Comparison of ENCODE assay signal across 24 cellular contexts in the genomic region with DNA sequence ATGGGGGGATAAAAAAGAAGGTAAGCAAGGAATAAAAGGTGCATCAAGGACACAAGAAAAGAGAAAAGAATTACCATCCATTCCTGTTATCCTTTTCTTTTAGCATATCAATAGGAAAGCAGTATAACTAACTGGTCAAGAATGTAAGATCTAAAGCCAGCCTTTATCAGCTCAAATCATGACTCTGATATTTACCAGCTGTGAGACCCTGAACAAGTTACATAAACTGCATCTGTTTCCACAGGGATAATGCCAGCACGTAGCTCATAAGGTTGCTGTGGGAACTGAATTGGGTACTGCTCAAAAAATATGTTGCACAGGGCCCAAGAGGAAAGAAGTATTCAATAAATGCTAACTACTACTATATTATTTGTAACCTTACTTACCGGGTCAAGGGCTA.
DNase-seq lines count a peak whose midpoint lies in the region; ATAC-seq and TF ChIP-seq lines count a peak whose summit lies in the region.
"Had no signal": no experiment of that assay in that cellular context is flagged by ENCODE, and none has a peak within 500 bp of the region (broad histone marks: within the 10 kb centered on the region; RNA-seq: fewer than 3 reads in every experiment).

No MANE protein-coding gene starts in this region.

- 41% methylated on average over 2 of the region's 2 CpGs for WGBS in SK-N-SH (ENCODE audit: low lambda C conversion rate)
- no CpG with 5 or more reads among the region's 2 CpGs for WGBS in mesendoderm (ENCODE audit: extremely low coverage, insufficient coverage, low lambda C conversion rate)

- H3K9ac ChIP-seq in SK-N-SH (no peak overlapping the region), mesendoderm (ENCODE audit: low read length) (no peak overlapping the region)

- H3K23ac ChIP-seq in mesendoderm (ENCODE audit: low read length) = no peak overlapping the region

- H4K20me1 ChIP-seq in SK-N-SH (ENCODE audit: insufficient read depth) (no peaks in the 10 kb centered on the region), PC-9 (ENCODE audit: insufficient read depth) (no peaks in the 10 kb centered on the region)

- H3K9me2 ChIP-seq in SK-N-SH (no peaks in the 10 kb centered on the region), PC-9 (ENCODE audit: insufficient read depth) (no peaks in the 10 kb centered on the region)

- H3K18ac ChIP-seq in mesendoderm (ENCODE audit: low read length) = no peak overlapping the region

- H3K4ac ChIP-seq in mesendoderm (ENCODE audit: low read depth, low read length) = no peak overlapping the region

- H3K27ac ChIP-seq in SK-N-SH (ENCODE audit: low read depth in 2 of 2, low read length in 1 of 2) (no peak overlapping the region), mesendoderm (ENCODE audit: low read depth, low read length) (no peak overlapping the region), PC-9 (no peak overlapping the region), WERI-Rb-1 (no peak overlapping the region)
- H3K27ac ChIP-seq: 22Rv1, Peyer's patch, SJSA1 had no signal

- peak; percentile 29 for DNase-seq in DMS 273 (lab: John Stamatoyannopoulos, UW; ENCODE audit: unreplicated experiment)
- no peak for DNase-seq in DMS 273 treated with DMSO at 0.1 percent for 48 hours (lab: John Stamatoyannopoulos, UW)
- peak; percentile 8 for DNase-seq in SK-N-SH
- peak; percentile 45 for DNase-seq in fibroblast of the aortic adventitia (ENCODE audit: low read depth)
- DNase-seq in mesendoderm = peak; percentile 40
- DNase-seq in PC-9 = no peak
- DNase-seq in WERI-Rb-1 = no peak
- DNase-seq: ACHN; C1 segment of cervical spinal cord; CD8-positive, alpha-beta T cell; GOT3; KG1; NCI-H1092; NCI-H1436; NCI-H187 treated with DMSO at 0.1 percent for 48 hours; NCI-H2107; NCI-H2227 treated with DMSO at 0.1 percent for 48 hours; NCI-H510A treated with DMSO at 0.1 percent for 48 hours; NCI-H748 treated with DMSO at 0.1 percent for 48 hours; Peyer's patch had no signal

- H3K4me1 ChIP-seq in SK-N-SH (ENCODE audit: control insufficient read depth in 1 of 2, insufficient read depth in 2 of 2, low read depth in 1 of 2, low read length in 1 of 2) = no peaks in the 10 kb centered on the region
- H3K4me1 ChIP-seq in mesendoderm (ENCODE audit: control insufficient read depth, low read depth, low read length) = no peaks in the 10 kb centered on the region
- H3K4me1 ChIP-seq in PC-9 (replicated peaks; ENCODE audit: insufficient read depth) = no peaks in the 10 kb centered on the region
- H3K4me1 ChIP-seq: Peyer's patch, SJSA1 had no signal

- no peak for ATAC-seq in GM21526 (IDR thresholded peaks at IDR 0.05; ENCODE audit: low FRiP score, unreplicated experiment)
- ATAC-seq: CD8-positive, alpha-beta T cell; HCT116 had no signal

- H2BK5ac ChIP-seq in mesendoderm (ENCODE audit: low read length) = no peak overlapping the region

- no peak overlapping the region for H4K5ac ChIP-seq in mesendoderm (ENCODE audit: low read length)

- no peak overlapping the region for H3K4me2 ChIP-seq in SK-N-SH
- H3K4me2 ChIP-seq in mesendoderm (ENCODE audit: low read length) = no peak overlapping the region
- H3K4me2 ChIP-seq in PC-9 = no peak overlapping the region

- CTCF ChIA-PET in SK-N-SH (lab: Yijun Ruan, JAX) (no interaction called here), PC-9 (lab: Charles Lee) (no interaction called here)

- no peak overlapping the region for H2BK120ac ChIP-seq in mesendoderm (ENCODE audit: low read depth, low read length)

- no peak overlapping the region for H2AFZ ChIP-seq in SK-N-SH (ENCODE audit: low read depth)
- H2AFZ ChIP-seq in PC-9 = no peak overlapping the region

- no TSS peak for BruUV-seq in PC-9 (replicated peaks; lab: Mats Ljungman, UMichigan)

- no peak overlapping the region for H3K56ac ChIP-seq in mesendoderm (ENCODE audit: low read length)

- H3K4me3 ChIP-seq in SK-N-SH (ENCODE audit: low read depth in 2 of 2, low read length in 1 of 2) = no peak overlapping the region
- no peak overlapping the region for H3K4me3 ChIP-seq in fibroblast of the aortic adventitia (ENCODE audit: low read depth, low read length)
- no peak overlapping the region for H3K4me3 ChIP-seq in mesendoderm (ENCODE audit: low read length)
- H3K4me3 ChIP-seq in PC-9 = no peak overlapping the region
- no peak overlapping the region for H3K4me3 ChIP-seq in WERI-Rb-1 (ENCODE audit: low read depth, low read length)
- H3K4me3 ChIP-seq: Peyer's patch, SJSA1 had no signal

- H3K27me3 ChIP-seq in SK-N-SH (ENCODE audit: insufficient read depth) (no peaks in the 10 kb centered on the region), mesendoderm (ENCODE audit: insufficient read depth, low read length, poor library complexity) (no peaks in the 10 kb centered on the region), PC-9 (ENCODE audit: insufficient read depth, low read depth) (no peaks in the 10 kb centered on the region), WERI-Rb-1 (ENCODE audit: insufficient read depth, low read depth, severe bottlenecking) (no peaks in the 10 kb centered on the region)
- H3K27me3 ChIP-seq: Peyer's patch, SJSA1 had no signal

- TF ChIP-seq RAD21 in SK-N-SH (IDR thresholded peaks at IDR 0.05; ENCODE audit: low read length) = no peak

- TF ChIP-seq EP300 in SK-N-SH (IDR thresholded peaks at IDR 0.05; ENCODE audit: borderline replicate concordance in 1 of 2, low read depth in 1 of 2, low read length in 1 of 2) = no peak

- H2AK5ac ChIP-seq in mesendoderm (ENCODE audit: low read length) = no peak overlapping the region

- TF ChIP-seq CTCF in SK-N-SH (IDR thresholded peaks at IDR 0.05) (no peak), fibroblast of the aortic adventitia (IDR thresholded peaks at IDR 0.05; ENCODE audit: insufficient read depth, low read length) (no peak), PC-9 (conservative IDR thresholded peaks at IDR 0.05) (no peak), WERI-Rb-1 (IDR thresholded peaks at IDR 0.05; ENCODE audit: low read depth, low read length) (no peak)

- H3F3A ChIP-seq in SK-N-SH (replicated peaks; ENCODE audit: insufficient read depth) (no peaks in the 10 kb centered on the region), PC-9 (ENCODE audit: insufficient read depth, low read depth) (no peaks in the 10 kb centered on the region)

- H3K9me3 ChIP-seq in SK-N-SH (no peaks in the 10 kb centered on the region), PC-9 (ENCODE audit: insufficient read depth, low read depth) (no peaks in the 10 kb centered on the region), WERI-Rb-1 (ENCODE audit: severe bottlenecking) (no peaks in the 10 kb centered on the region)
- H3K9me3 ChIP-seq: Peyer's patch, SJSA1 had no signal

- H4K8ac ChIP-seq in mesendoderm (ENCODE audit: low read depth, low read length) = no peak overlapping the region

- H3K79me1 ChIP-seq in mesendoderm (ENCODE audit: low read length) = no peaks in the 10 kb centered on the region

- H2BK15ac ChIP-seq in mesendoderm (replicated peaks; ENCODE audit: low read depth) = no peak overlapping the region

- intact Hi-C loops in PC-9 (cut with micrococcal nuclease; ENCODE audit: unreplicated experiment) = no loop called here

- H3K36me3 ChIP-seq in SK-N-SH (replicated peaks in 1 of 2; ENCODE audit: control insufficient read depth in 1 of 2, insufficient read depth in 2 of 2, low read length in 1 of 2) = no peaks in the 10 kb centered on the region
- no peaks in the 10 kb centered on the region for H3K36me3 ChIP-seq in mesendoderm (ENCODE audit: control insufficient read depth, insufficient read depth, low read length)
- H3K36me3 ChIP-seq in PC-9 (ENCODE audit: low read depth) = no peaks in the 10 kb centered on the region
- no peaks in the 10 kb centered on the region for H3K36me3 ChIP-seq in WERI-Rb-1
- H3K36me3 ChIP-seq: Peyer's patch, SJSA1 had no signal

- POLR2A ChIA-PET in SK-N-SH (lab: Yijun Ruan, JAX) (no interaction called here), PC-9 (lab: Charles Lee; ENCODE audit: unreplicated experiment) (no interaction called here)

- H3K79me2 ChIP-seq in SK-N-SH (ENCODE audit: insufficient read depth) = no peaks in the 10 kb centered on the region
- H3K79me2 ChIP-seq in mesendoderm (ENCODE audit: control insufficient read depth, insufficient read depth, low read length) = no peaks in the 10 kb centered on the region
- no peaks in the 10 kb centered on the region for H3K79me2 ChIP-seq in PC-9 (ENCODE audit: low read depth)

TF ChIP-seq in SK-N-SH, 30 proteins besides CTCF, POLR2A, EP300 and RAD21:
- TF ChIP-seq GATA2 (CRISPR knock-in tag; IDR thresholded peaks at IDR 0.05) (peak; percentile 49; the same call in 1 of the 2 replicates), TEAD4 (IDR thresholded peaks at IDR 0.05; ENCODE audit: borderline replicate concordance, insufficient read depth) (no peak)
- TF ChIP-seq, protein P1, sequence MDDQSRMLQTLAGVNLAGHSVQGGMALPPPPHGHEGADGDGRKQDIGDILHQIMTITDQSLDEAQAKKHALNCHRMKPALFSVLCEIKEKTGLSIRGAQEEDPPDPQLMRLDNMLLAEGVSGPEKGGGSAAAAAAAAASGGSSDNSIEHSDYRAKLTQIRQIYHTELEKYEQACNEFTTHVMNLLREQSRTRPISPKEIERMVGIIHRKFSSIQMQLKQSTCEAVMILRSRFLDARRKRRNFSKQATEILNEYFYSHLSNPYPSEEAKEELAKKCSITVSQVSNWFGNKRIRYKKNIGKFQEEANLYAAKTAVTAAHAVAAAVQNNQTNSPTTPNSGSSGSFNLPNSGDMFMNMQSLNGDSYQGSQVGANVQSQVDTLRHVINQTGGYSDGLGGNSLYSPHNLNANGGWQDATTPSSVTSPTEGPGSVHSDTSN (IDR thresholded peaks at IDR 0.05) = no peak

Comparison
In these comparisons a context has a peak if more than half of its experiments do, and no peak if none do; other contexts are left out.
1. DNase-seq: peak in DMS 273 (single experiment), SK-N-SH (single experiment), fibroblast of the aortic adventitia (single experiment) and mesendoderm (single experiment); none in DMS 273 treated with DMSO at 0.1 percent for 48 hours (single experiment), PC-9 (0 of 2) and WERI-Rb-1 (single experiment).